In the genomic region with DNA sequence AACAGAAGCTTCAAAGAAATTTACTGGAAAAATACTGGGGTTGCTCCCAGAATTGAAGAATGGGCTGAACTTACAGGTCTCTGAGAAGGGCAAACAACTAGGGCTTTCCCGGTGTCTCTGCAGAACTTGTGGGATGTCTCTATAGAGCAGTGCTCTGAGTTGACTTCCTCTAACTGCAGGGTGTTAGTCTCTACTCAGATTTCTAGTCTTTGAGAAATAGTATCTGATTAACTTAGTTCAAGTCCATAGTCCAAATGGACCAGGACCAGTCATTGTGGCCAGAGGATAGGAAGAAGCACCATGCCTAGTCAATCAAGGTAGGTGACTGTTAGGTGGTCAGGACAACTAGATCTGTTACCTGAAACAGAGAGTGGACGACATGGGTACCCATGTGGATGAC, we compare ENCODE assay signal across 13 cellular contexts. TPM values are rescaled to one million over a fixed set of nuclear protein-coding genes. Genes with fewer than 3 reads are reported as not detected.
DNase-seq lines count a peak whose midpoint lies in the region; ATAC-seq, FAIRE-seq and TF ChIP-seq lines count a peak whose summit lies in the region.
"Had no signal": no experiment of that assay in that cellular context is flagged by ENCODE, and none has a peak within 500 bp of the region (broad histone marks: within the 10 kb centered on the region; RNA-seq: fewer than 3 reads in every experiment).

No MANE protein-coding gene starts in this region.

- H3K4me1 ChIP-seq in keratinocyte (ENCODE audit: control insufficient read depth, extremely low read depth, insufficient read depth, low read length) (peaks cover 9% of the 10 kb centered on the region), skeletal muscle tissue (ENCODE audit: control insufficient read depth in 3 of 3, insufficient read depth in 3 of 3, low read length in 3 of 3) (peaks cover 28 to 37% (median 29%) of the 10 kb centered on the region in 3 donors)

- dilution Hi-C loops in keratinocyte (cut with MboI; ENCODE audit: extremely low pct_ligation_motif_present, low sequenced_read_pairs) = no loop called here

- ATAC-seq in activated CD4-positive, alpha-beta T cell treated with anti-CD3 and anti-CD28 coated beads for 36 hours = no peak
- no peak for ATAC-seq in WTC11
- no peak for ATAC-seq in GM21529 (IDR thresholded peaks at IDR 0.05; ENCODE audit: unreplicated experiment)

- H3K4me3 Mint-ChIP-seq in activated CD4-positive, alpha-beta T cell treated with anti-CD3 and anti-CD28 coated beads for 36 hours = no peak overlapping the region
- H3K4me3 Mint-ChIP-seq in WTC11 = no peak overlapping the region
- H3K4me3 Mint-ChIP-seq: type B pancreatic cell had no signal

- no peak overlapping the region for H3K4me2 ChIP-seq in keratinocyte (ENCODE audit: control insufficient read depth, extremely low read depth, insufficient read depth, low read depth, low read length)

- H3K27me3 ChIP-seq in keratinocyte (ENCODE audit: control insufficient read depth, extremely low read depth, insufficient read depth, low read length) (no peaks in the 10 kb centered on the region), skeletal muscle tissue (ENCODE audit: control insufficient read depth in 3 of 3, insufficient read depth in 3 of 3, low read length in 3 of 3) (no peaks in the 10 kb centered on the region)

- H3K4me1 Mint-ChIP-seq in activated CD4-positive, alpha-beta T cell treated with anti-CD3 and anti-CD28 coated beads for 36 hours = peaks cover 34% of the 10 kb centered on the region
- peaks cover 23% of the 10 kb centered on the region for H3K4me1 Mint-ChIP-seq in WTC11

- H3K27me3 Mint-ChIP-seq in activated CD4-positive, alpha-beta T cell treated with anti-CD3 and anti-CD28 coated beads for 36 hours = no peaks in the 10 kb centered on the region
- H3K27me3 Mint-ChIP-seq in WTC11 (ENCODE audit: low read depth) = no peaks in the 10 kb centered on the region
- H3K27me3 Mint-ChIP-seq: type B pancreatic cell had no signal

- H2AFZ ChIP-seq in keratinocyte (ENCODE audit: control insufficient read depth, low read length) = no peak overlapping the region

- H3K9ac ChIP-seq in keratinocyte (ENCODE audit: control insufficient read depth, extremely low read depth, insufficient read depth, low read length) (no peak overlapping the region), skeletal muscle tissue (ENCODE audit: low read depth in 1 of 3, low read length in 3 of 3) (no peak overlapping the region)

- H3K9me3 ChIP-seq in keratinocyte (ENCODE audit: control insufficient read depth, low read depth, low read length) (no peaks in the 10 kb centered on the region), skeletal muscle tissue (ENCODE audit: control insufficient read depth in 3 of 3, low read length in 3 of 3) (no peaks in the 10 kb centered on the region)

- no peak for DNase-seq in activated CD4-positive, alpha-beta T cell treated with anti-CD3 and anti-CD28 coated beads for 36 hours
- no peak for DNase-seq in activated CD4-positive, alpha-beta T cell treated with anti-CD3 and anti-CD28 coated beads, Interleukin-2, amount 50 U/mL, for 4 hours
- no peak for DNase-seq in WTC11 (ENCODE audit: low spot score)
- no peak for DNase-seq in keratinocyte (ENCODE audit: low read depth, low spot score)
- DNase-seq in NCI-H128 (lab: John Stamatoyannopoulos, UW; ENCODE audit: unreplicated experiment) = no peak
- DNase-seq in hypothalamus (lab: John Stamatoyannopoulos, UW) = no peak
- DNase-seq: activated gamma-delta T cell treated with Interleukin-2 at 50 U/mL for 16 hours; central memory CD4-positive, alpha-beta T cell; DMS 273 treated with DMSO at 0.1 percent for 48 hours had no signal

- CTCF ChIA-PET in activated CD4-positive, alpha-beta T cell treated with anti-CD3 and anti-CD28 coated beads for 36 hours (lab: Charles Lee) = interaction anchor here (0.7 to 1.1 kb wide), 2 partner anchors 38 to 56 kb away, joined by 4 read pairs; no protein-coding TSS in a partner anchor
- CTCF ChIA-PET in WTC11 (lab: Charles Lee) = no interaction called here

- POLR2A ChIA-PET in activated CD4-positive, alpha-beta T cell treated with anti-CD3 and anti-CD28 coated beads for 36 hours (lab: Charles Lee) = no interaction called here
- POLR2A ChIA-PET in WTC11 (lab: Charles Lee) = no interaction called here

- H3K36me3 ChIP-seq in keratinocyte (ENCODE audit: control insufficient read depth in 2 of 2, extremely low read depth in 1 of 2, insufficient read depth in 2 of 2, low read length in 2 of 2) = no peaks in the 10 kb centered on the region
- no peaks in the 10 kb centered on the region for H3K36me3 ChIP-seq in skeletal muscle tissue (ENCODE audit: control insufficient read depth in 3 of 3, insufficient read depth in 3 of 3, low read length in 3 of 3)

- peaks cover 3% of the 10 kb centered on the region for H4K20me1 ChIP-seq in keratinocyte (ENCODE audit: control insufficient read depth, extremely low read depth, insufficient read depth, low read length)

- TF ChIP-seq CTCF in WTC11 (IDR thresholded peaks at IDR 0.05) (no peak), keratinocyte (optimal IDR thresholded peaks at IDR 0.05 in 1 of 3, IDR thresholded peaks at IDR 0.05 in 1 of 3, conservative IDR thresholded peaks at IDR 0.05 in 1 of 3; ENCODE audit: extremely low read depth in 1 of 3, insufficient read depth in 2 of 3, low read length in 3 of 3) (no peak)

- H3K9me3 Mint-ChIP-seq in activated CD4-positive, alpha-beta T cell treated with anti-CD3 and anti-CD28 coated beads for 36 hours (ENCODE audit: low read depth) = no peaks in the 10 kb centered on the region
- H3K9me3 Mint-ChIP-seq in WTC11 = no peaks in the 10 kb centered on the region
- H3K9me3 Mint-ChIP-seq: type B pancreatic cell had no signal

- intact Hi-C loops in activated CD4-positive, alpha-beta T cell treated with anti-CD3 and anti-CD28 coated beads for 36 hours (cut with DNase I, micrococcal nuclease) = loop anchor here (2.0 to 5.0 kb wide), 5 partner anchors 45 to 363 kb away; a partner anchor contains a TSS

- H3K9me1 ChIP-seq in keratinocyte (ENCODE audit: control insufficient read depth, extremely low read depth, insufficient read depth, low read length) = no peaks in the 10 kb centered on the region

- H3K4me3 ChIP-seq in keratinocyte (ENCODE audit: control insufficient read depth in 2 of 3, extremely low read depth in 1 of 3, insufficient read depth in 2 of 3, low read depth in 1 of 3, low read length in 3 of 3) = no peak overlapping the region
- no peak overlapping the region for H3K4me3 ChIP-seq in skeletal muscle tissue (ENCODE audit: low read length in 3 of 3)

- H3K27ac ChIP-seq in keratinocyte (ENCODE audit: control insufficient read depth, insufficient read depth, low read length) = no peak overlapping the region
- H3K27ac ChIP-seq in skeletal muscle tissue (ENCODE audit: low read depth, low read length) = peak overlapping the region; percentile 39
- H3K27ac ChIP-seq: HL-60 had no signal

- peaks cover 60% of the 10 kb centered on the region for H3K79me2 ChIP-seq in keratinocyte (ENCODE audit: control insufficient read depth, insufficient read depth, low read length)

- H3K36me3 Mint-ChIP-seq in activated CD4-positive, alpha-beta T cell treated with anti-CD3 and anti-CD28 coated beads for 36 hours (ENCODE audit: low read depth) = no peaks in the 10 kb centered on the region
- no peaks in the 10 kb centered on the region for H3K36me3 Mint-ChIP-seq in WTC11
- H3K36me3 Mint-ChIP-seq: type B pancreatic cell had no signal

- peak; percentile 13 for FAIRE-seq in keratinocyte (lab: Jason Lieb, UNC)

- peak overlapping the region; percentile 90 for H3K27ac Mint-ChIP-seq in activated CD4-positive, alpha-beta T cell treated with anti-CD3 and anti-CD28 coated beads for 36 hours
- peak overlapping the region; percentile 5 for H3K27ac Mint-ChIP-seq in WTC11

TF ChIP-seq in WTC11, 78 proteins besides CTCF, POLR2A, EP300 and RAD21 (continues in another document):
- TF ChIP-seq CREB1 (CRISPR knock-in tag; IDR thresholded peaks at IDR 0.05) (no peak), FOXK1 (CRISPR knock-in tag; IDR thresholded peaks at IDR 0.05) (no peak), JAZF1 (CRISPR knock-in tag; IDR thresholded peaks at IDR 0.05) (no peak)

RNA-seq across cellular contexts. Expression of a gene that starts 45.8 kb away (rescaled TPM):
- total RNA-seq in activated CD4-positive, alpha-beta T cell treated with anti-CD3 and anti-CD28 coated beads for 36 hours = 10 to 100 TPM; 47.5 to 70.3 TPM
- total RNA-seq in WTC11 (2021) (40.7 to 50.6 TPM (median 43.4 TPM) in 3 replicates), skeletal muscle tissue (26.6 TPM)
- polyA plus RNA-seq in keratinocyte = 62.5 to 99.3 TPM (median 72.5 TPM) in 3 replicates
- polyA plus RNA-seq in keratinocyte (2011; ENCODE audit: low read depth) = 7.7 TPM
- polyA plus RNA-seq in keratinocyte (2011; cell fraction: cytosol; rRNA removed) = 51.4 and 63.6 TPM in 2 replicates
- polyA plus RNA-seq in keratinocyte (2011; cell fraction: nucleus; rRNA removed) = 44.7 and 46.4 TPM in 2 replicates
- polyA plus RNA-seq in keratinocyte (2012; ENCODE audit: low replicate concordance) = 18.3 and 57.6 TPM in 2 replicates
- polyA minus RNA-seq in keratinocyte = 85.0 to 144 TPM (median 127 TPM) in 3 replicates
- 69.3 TPM for polyA minus RNA-seq in keratinocyte (2011; cell fraction: cytosol; rRNA and poly(A)+ RNA removed)
- 40.9 and 96.6 TPM in 2 replicates for polyA minus RNA-seq in keratinocyte (2011; cell fraction: nucleus; rRNA and poly(A)+ RNA removed)
